19 cellular contexts compared by ENCODE assay signal in the genomic region with DNA sequence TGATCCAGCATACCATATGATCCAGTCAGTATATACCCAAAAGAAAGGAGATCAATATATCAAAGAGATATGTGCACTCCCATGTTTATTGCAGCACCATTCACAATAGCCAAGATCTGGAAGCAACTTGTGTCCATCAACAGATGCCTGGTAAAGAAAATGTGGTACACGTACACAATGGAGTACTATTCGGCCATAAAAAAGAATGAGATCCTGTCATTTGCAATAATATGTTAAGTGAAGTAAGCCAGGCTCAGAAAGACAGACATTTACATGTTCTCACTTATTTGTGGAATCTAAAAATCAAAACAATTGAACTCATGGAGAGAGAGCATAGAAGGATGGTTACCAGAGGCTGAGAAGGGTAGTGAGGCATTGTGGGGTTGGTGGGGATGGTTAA. TPM values are rescaled to one million over a fixed set of nuclear protein-coding genes. Genes with fewer than 3 reads are reported as not detected.
A peak's percentile ranks its signal among the peaks of the same experiment; 100 is the strongest.
DNase-seq lines count a peak whose midpoint lies in the region; ATAC-seq, FAIRE-seq and TF ChIP-seq lines count a peak whose summit lies in the region.
"Had no signal": no experiment of that assay in that cellular context is flagged by ENCODE, and none has a peak within 500 bp of the region (broad histone marks: within the 10 kb centered on the region; RNA-seq: fewer than 3 reads in every experiment).

No MANE protein-coding gene starts in this region.

- in situ Hi-C loops in K562 (cut with MboI): no loop called here

- TF ChIP-seq CTCF in HEK293 (tag by site-specific recombination; IDR thresholded peaks at IDR 0.05) (no peak), K562 (IDR thresholded peaks at IDR 0.05 in 2 of 3, conservative IDR thresholded peaks at IDR 0.05 in 1 of 3; ENCODE audit: insufficient read depth in 2 of 3, low read depth in 1 of 3, low read length in 3 of 3) (no peak)

- no peak for FAIRE-seq in K562 (lab: Jason Lieb, UNC)
- FAIRE-seq: A549, GM12892 had no signal

- DNase-seq in activated naive CD4-positive, alpha-beta T cell (lab: John Stamatoyannopoulos, UW): no peak
- DNase-seq in K562 (ENCODE audit: extremely low read depth in 1 of 4, low spot score in 3 of 4) (no peak), activated gamma-delta T cell (lab: John Stamatoyannopoulos, UW) (no peak)
- DNase-seq: C1 segment of cervical spinal cord; DMS 273 treated with DMSO at 0.1 percent for 48 hours; GF-D8; KG1; NCI-H1417 treated with DMSO at 0.1 percent for 48 hours; NCI-H1930; NCI-H69; NK-92 treated with Interleukin-12 subunit alpha and Interleukin-12 subunit beta, amount 100 ng/mL, for 24 hours; OCI-M1 had no signal

- H3K9ac ChIP-seq in K562 (ENCODE audit: insufficient read depth in 1 of 2, low read depth in 2 of 2, low read length in 2 of 2): no peak overlapping the region

- H3K9me3 ChIP-seq in HEK293 (ENCODE audit: control insufficient read depth, insufficient read depth, low read depth, low read length): no peaks in the 10 kb centered on the region
- no peaks in the 10 kb centered on the region for H3K9me3 ChIP-seq in K562 (replicated peaks; ENCODE audit: control insufficient read depth, insufficient read depth, low read depth, low read length)
- H3K9me3 ChIP-seq: A549, SJSA1 had no signal

- no peak for TF ChIP-seq EP300 in K562 (IDR thresholded peaks at IDR 0.05; ENCODE audit: low read length)

- no peaks in the 10 kb centered on the region for H3K27me3 Mint-ChIP-seq in activated naive CD4-positive, alpha-beta T cell treated with anti-CD3 and anti-CD28 coated beads, Interleukin-2, amount 50 U/mL, for 24 hours

- peaks cover 4% of the 10 kb centered on the region for H3K4me1 Mint-ChIP-seq in activated naive CD4-positive, alpha-beta T cell treated with anti-CD3 and anti-CD28 coated beads, Interleukin-2, amount 50 U/mL, for 24 hours

- peak overlapping the region; percentile 3 for H3K27ac Mint-ChIP-seq in activated naive CD4-positive, alpha-beta T cell treated with anti-CD3 and anti-CD28 coated beads, Interleukin-2, amount 50 U/mL, for 24 hours
- H3K27ac Mint-ChIP-seq: GM23338 had no signal

- no peak for TF ChIP-seq POLR2A in K562 (conservative IDR thresholded peaks at IDR 0.05)

- TF ChIP-seq RAD21 in K562 (CRISPR knock-in tag; conservative IDR thresholded peaks at IDR 0.05 in 1 of 2, IDR thresholded peaks at IDR 0.05 in 1 of 2): no peak

- intact Hi-C loops in K562 (cut with micrococcal nuclease): no loop called here

- WGBS in K562 (ENCODE audit: insufficient coverage, low coverage, missing lambda C conversion rate): 91% methylated on average over 2 of the region's 2 CpGs

- no peaks in the 10 kb centered on the region for H3K79me2 ChIP-seq in K562 (ENCODE audit: control insufficient read depth, insufficient read depth, low read length)

- H3K4me2 ChIP-seq in K562 (ENCODE audit: insufficient read depth, low read length): no peak overlapping the region
- H3K4me2 ChIP-seq: A549, GM23338 had no signal

- no peak overlapping the region for H2AFZ ChIP-seq in K562 (ENCODE audit: low read depth, low read length)
- H2AFZ ChIP-seq: GM23338 had no signal

- H4K20me1 ChIP-seq in K562 (replicated peaks; ENCODE audit: control insufficient read depth, insufficient read depth, low read length): no peaks in the 10 kb centered on the region

- H3K27ac ChIP-seq in HEK293 (ENCODE audit: extremely low read depth, low read depth, low read length): no peak overlapping the region
- no peak overlapping the region for H3K27ac ChIP-seq in K562 (ENCODE audit: extremely low read depth, low read depth, low read length)
- H3K27ac ChIP-seq: A549, SJSA1 had no signal

- no peak overlapping the region for H3K4me3 ChIP-seq in HEK293 (ENCODE audit: low read depth, low read length)
- no peak overlapping the region for H3K4me3 ChIP-seq in K562
- H3K4me3 ChIP-seq: A549, GM23338, SJSA1 had no signal

- no peaks in the 10 kb centered on the region for H3K9me1 ChIP-seq in K562 (ENCODE audit: control insufficient read depth, insufficient read depth, low read length)

- BruUV-seq in K562 (replicated peaks; lab: Mats Ljungman, UMichigan): TSS peak; percentile 21

- no peaks in the 10 kb centered on the region for H3K27me3 ChIP-seq in K562 (ENCODE audit: control insufficient read depth in 2 of 2, insufficient read depth in 2 of 2, low read length in 2 of 2)
- H3K27me3 ChIP-seq: SJSA1 had no signal

- peaks cover 13% of the 10 kb centered on the region for H3K36me3 Mint-ChIP-seq in activated naive CD4-positive, alpha-beta T cell treated with anti-CD3 and anti-CD28 coated beads, Interleukin-2, amount 50 U/mL, for 24 hours

- no peak overlapping the region for H3K4me3 Mint-ChIP-seq in activated naive CD4-positive, alpha-beta T cell treated with anti-CD3 and anti-CD28 coated beads, Interleukin-2, amount 50 U/mL, for 24 hours
- H3K4me3 Mint-ChIP-seq: GM23338 had no signal

- POLR2A ChIA-PET in HEK293 (lab: Yijun Ruan, JAX) (interaction anchor here (1.4 kb wide), 1 partner anchor 41 kb away, joined by 3 read pairs; a partner anchor contains a TSS), K562 (lab: Yijun Ruan, JAX) (interaction anchor here (1.1 kb wide), 1 partner anchor 11 kb away, joined by 6 read pairs; no protein-coding TSS in a partner anchor)

- H3K4me1 ChIP-seq in HEK293 (ENCODE audit: control insufficient read depth, insufficient read depth, low read length) (no peaks in the 10 kb centered on the region), K562 (replicated peaks in 1 of 2; ENCODE audit: control insufficient read depth in 2 of 2, insufficient read depth in 2 of 2, low read length in 2 of 2) (peaks cover 0 to 2% of the 10 kb centered on the region in 2 experiments; a peak in 1 of 5 replicates)

- H3K36me3 ChIP-seq in HEK293 (ENCODE audit: control insufficient read depth in 2 of 2, insufficient read depth in 1 of 2, low read length in 2 of 2): peaks cover 58 to 87% of the 10 kb centered on the region in 2 experiments
- peaks cover 80% of the 10 kb centered on the region for H3K36me3 ChIP-seq in K562 (ENCODE audit: control insufficient read depth, insufficient read depth, low read length)

- no peak for ATAC-seq in K562
- ATAC-seq in HG03342 (IDR thresholded peaks at IDR 0.05; ENCODE audit: unreplicated experiment): no peak
- ATAC-seq: A549, GM23338 had no signal

- CTCF ChIA-PET in HEK293 (lab: Yijun Ruan, JAX): interaction anchor here (0.6 kb wide), 1 partner anchor 34 kb away, joined by 3 read pairs; no protein-coding TSS in a partner anchor
- CTCF ChIA-PET in K562 (lab: Yijun Ruan, JAX; ENCODE audit: low intra/inter-chr PET ratio): no interaction called here

- no peaks in the 10 kb centered on the region for H3K9me3 Mint-ChIP-seq in activated naive CD4-positive, alpha-beta T cell treated with anti-CD3 and anti-CD28 coated beads, Interleukin-2, amount 50 U/mL, for 24 hours
- H3K9me3 Mint-ChIP-seq: GM23338 had no signal

RNA-seq across cellular contexts. Expression of a gene that starts 27.0 kb away (rescaled TPM):
- total RNA-seq in K562 (2011; cell fraction: chromatin; rRNA removed; ENCODE audit: low replicate concordance): 64.9 and 85.4 TPM in 2 replicates
- total RNA-seq in K562 (2011; cell fraction: nucleolus; rRNA removed): 65.5 and 66.1 TPM in 2 replicates
- 94.7 and 101 TPM in 2 replicates for total RNA-seq in K562 (2011; cell fraction: nucleoplasm; rRNA removed)
- total RNA-seq in K562 (2014; rRNA removed) (193 and 196 TPM in 2 replicates), K562 (2014; rRNA removed; fragmentation: Illumina TruSeq; extraction: Trizol) (147 and 185 TPM in 2 replicates), K562 (2015; rRNA removed; fragmentation: Illumina TruSeq; extraction: Trizol) (179 and 193 TPM in 2 replicates), K562 (2021) (279 and 283 TPM in 2 replicates)
- polyA plus RNA-seq in K562 (2011; rRNA removed) (243 and 271 TPM in 2 replicates), K562 (2014; fragmentation: Illumina TruSeq; extraction: Trizol) (294 and 334 TPM in 2 replicates), K562 (2014; fragmentation: Nextera tagmentation; extraction: Ambion mirVana) (100 to 1,000 TPM; 884 to 981 TPM), K562 (2014; rRNA removed) (286 and 317 TPM in 2 replicates)
- polyA plus RNA-seq in K562 (2011; cell fraction: cytosol; rRNA removed): 304 and 417 TPM in 2 replicates
- 108 and 115 TPM in 2 replicates for polyA plus RNA-seq in K562 (2011; cell fraction: nucleus; rRNA removed)
- 157 and 244 TPM in 2 replicates for polyA plus RNA-seq in K562 (2012)
- polyA minus RNA-seq in K562 (2011; rRNA and poly(A)+ RNA removed): 136 and 166 TPM in 2 replicates
- polyA minus RNA-seq in K562 (2011; cell fraction: cytosol; rRNA and poly(A)+ RNA removed): 93.1 and 107 TPM in 2 replicates
- polyA minus RNA-seq in K562 (2011; cell fraction: nucleus; rRNA and poly(A)+ RNA removed): 23.7 and 30.3 TPM in 2 replicates

RNA-seq across cellular contexts. Expression of a gene that starts 37.6 kb away (rescaled TPM):
- total RNA-seq in K562 (2011; cell fraction: chromatin; rRNA removed; ENCODE audit: low replicate concordance): 0.48 TPM in 1 of 2 replicates, not detected in the other
- total RNA-seq in K562 (2011; cell fraction: nucleolus; rRNA removed): 0.39 TPM in 1 of 2 replicates, not detected in the other
- total RNA-seq in K562 (2011; cell fraction: nucleoplasm; rRNA removed): 1.6 TPM in 1 of 2 replicates, not detected in the other
- 0.18 TPM in 1 of 2 replicates, not detected in the other for total RNA-seq in K562 (2014; rRNA removed)
- total RNA-seq in K562 (2014; rRNA removed; fragmentation: Illumina TruSeq; extraction: Trizol): not detected in 2 replicates
- 0.75 TPM in 1 of 2 replicates, not detected in the other for total RNA-seq in K562 (2015; rRNA removed; fragmentation: Illumina TruSeq; extraction: Trizol)
- 0.31 and 0.47 TPM in 2 replicates for total RNA-seq in K562 (2021)
- polyA plus RNA-seq in K562 (2011; rRNA removed): 0.33 and 0.61 TPM in 2 replicates
- polyA plus RNA-seq in K562 (2011; cell fraction: cytosol; rRNA removed): 0.73 and 2.2 TPM in 2 replicates
- 0.81 and 1.1 TPM in 2 replicates for polyA plus RNA-seq in K562 (2011; cell fraction: nucleus; rRNA removed)
- 0.66 and 1.2 TPM in 2 replicates for polyA plus RNA-seq in K562 (2012)
- polyA plus RNA-seq in K562 (2014; fragmentation: Illumina TruSeq; extraction: Trizol): 0.16 and 0.17 TPM in 2 replicates
- polyA plus RNA-seq in K562 (2014; fragmentation: Nextera tagmentation; extraction: Ambion mirVana): under 1 TPM; 0.08 to 0.18 TPM
- 0.15 and 0.68 TPM in 2 replicates for polyA plus RNA-seq in K562 (2014; rRNA removed)
- polyA minus RNA-seq in K562 (2011; rRNA and poly(A)+ RNA removed): 0.25 and 0.27 TPM in 2 replicates
- polyA minus RNA-seq in K562 (2011; cell fraction: cytosol; rRNA and poly(A)+ RNA removed): not detected in 2 replicates
- polyA minus RNA-seq in K562 (2011; cell fraction: nucleus; rRNA and poly(A)+ RNA removed): 0.40 and 1.2 TPM in 2 replicates

RNA-seq across cellular contexts. Expression of a gene that starts 40.6 kb away (rescaled TPM):
- 36.9 and 42.4 TPM in 2 replicates for total RNA-seq in K562 (2011; cell fraction: chromatin; rRNA removed; ENCODE audit: low replicate concordance)
- 36.5 and 41.2 TPM in 2 replicates for total RNA-seq in K562 (2011; cell fraction: nucleolus; rRNA removed)
- 42.1 and 47.8 TPM in 2 replicates for total RNA-seq in K562 (2011; cell fraction: nucleoplasm; rRNA removed)
- total RNA-seq in K562 (2014; rRNA removed) (318 and 324 TPM in 2 replicates), K562 (2014; rRNA removed; fragmentation: Illumina TruSeq; extraction: Trizol) (343 and 371 TPM in 2 replicates), K562 (2015; rRNA removed; fragmentation: Illumina TruSeq; extraction: Trizol) (335 and 337 TPM in 2 replicates), K562 (2021) (294 and 302 TPM in 2 replicates)
- polyA plus RNA-seq in K562 (2011; rRNA removed) (151 and 241 TPM in 2 replicates), K562 (2014; fragmentation: Illumina TruSeq; extraction: Trizol) (359 and 381 TPM in 2 replicates), K562 (2014; fragmentation: Nextera tagmentation; extraction: Ambion mirVana) (100 to 1,000 TPM; 151 to 440 TPM), K562 (2014; rRNA removed) (295 and 313 TPM in 2 replicates)
- 101 and 133 TPM in 2 replicates for polyA plus RNA-seq in K562 (2011; cell fraction: cytosol; rRNA removed)
- 58.3 and 58.5 TPM in 2 replicates for polyA plus RNA-seq in K562 (2011; cell fraction: nucleus; rRNA removed)
- 238 and 407 TPM in 2 replicates for polyA plus RNA-seq in K562 (2012)
- polyA minus RNA-seq in K562 (2011; rRNA and poly(A)+ RNA removed): 165 and 175 TPM in 2 replicates
- polyA minus RNA-seq in K562 (2011; cell fraction: cytosol; rRNA and poly(A)+ RNA removed): 90.9 and 97.9 TPM in 2 replicates
- 10.4 and 24.2 TPM in 2 replicates for polyA minus RNA-seq in K562 (2011; cell fraction: nucleus; rRNA and poly(A)+ RNA removed)

RNA-seq across cellular contexts. Expression of a gene that starts 40.9 kb away (rescaled TPM):
- total RNA-seq in K562 (2011; cell fraction: chromatin; rRNA removed; ENCODE audit: low replicate concordance): 80.8 and 138 TPM in 2 replicates
- 66.0 and 67.4 TPM in 2 replicates for total RNA-seq in K562 (2011; cell fraction: nucleolus; rRNA removed)
- total RNA-seq in K562 (2011; cell fraction: nucleoplasm; rRNA removed): 89.7 and 137 TPM in 2 replicates
- 19.7 and 30.9 TPM in 2 replicates for total RNA-seq in K562 (2014; rRNA removed)
- total RNA-seq in K562 (2014; rRNA removed; fragmentation: Illumina TruSeq; extraction: Trizol): 29.8 and 29.9 TPM in 2 replicates
- total RNA-seq in K562 (2015; rRNA removed; fragmentation: Illumina TruSeq; extraction: Trizol): 27.9 and 30.7 TPM in 2 replicates
- 36.2 and 36.5 TPM in 2 replicates for total RNA-seq in K562 (2021)
- 38.7 and 40.1 TPM in 2 replicates for polyA plus RNA-seq in K562 (2011; rRNA removed)
- polyA plus RNA-seq in K562 (2011; cell fraction: cytosol; rRNA removed): 35.9 and 47.9 TPM in 2 replicates
- 68.9 and 92.7 TPM in 2 replicates for polyA plus RNA-seq in K562 (2011; cell fraction: nucleus; rRNA removed)
- polyA plus RNA-seq in K562 (2012): 22.7 and 24.3 TPM in 2 replicates
- 42.3 and 45.9 TPM in 2 replicates for polyA plus RNA-seq in K562 (2014; fragmentation: Illumina TruSeq; extraction: Trizol)
- 1 to 10 TPM; 7.2 to 7.8 TPM for polyA plus RNA-seq in K562 (2014; fragmentation: Nextera tagmentation; extraction: Ambion mirVana)
- 29.3 and 29.4 TPM in 2 replicates for polyA plus RNA-seq in K562 (2014; rRNA removed)
- polyA minus RNA-seq in K562 (2011; rRNA and poly(A)+ RNA removed): 35.0 and 47.4 TPM in 2 replicates
- 21.1 and 26.5 TPM in 2 replicates for polyA minus RNA-seq in K562 (2011; cell fraction: cytosol; rRNA and poly(A)+ RNA removed)
- 16.2 and 21.8 TPM in 2 replicates for polyA minus RNA-seq in K562 (2011; cell fraction: nucleus; rRNA and poly(A)+ RNA removed)
